1 cellular context compared by ENCODE assay signal in the genomic region with DNA sequence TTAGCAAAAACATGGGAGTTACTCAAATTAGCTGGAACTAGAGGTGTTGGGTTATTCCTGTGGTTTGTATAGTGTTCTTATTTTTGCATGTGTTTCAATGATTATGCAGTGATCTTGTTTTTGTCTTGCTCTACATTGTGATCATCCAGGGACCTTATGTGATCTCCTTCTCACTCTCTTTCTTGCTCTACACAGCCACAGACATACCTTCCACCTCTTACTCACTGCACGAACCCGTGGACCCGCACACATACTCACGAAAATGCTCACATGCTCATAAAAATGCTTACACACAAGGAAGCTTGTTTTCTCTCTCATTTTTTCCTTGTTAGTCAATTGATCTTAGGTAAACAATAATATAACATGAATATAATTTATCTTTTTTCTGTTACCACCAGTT.
TF ChIP-seq lines count a peak whose summit lies in the region.

No MANE protein-coding gene starts in this region.

TF ChIP-seq in HCT116, 20 proteins besides CTCF, POLR2A, EP300 and RAD21 (continued from another document):
- no peak for TF ChIP-seq ZBTB33 (IDR thresholded peaks at IDR 0.05; ENCODE audit: extremely low read depth, insufficient replicate concordance, low read length)
